Comparison of ENCODE assay signal across 13 cellular contexts in the genomic region with DNA sequence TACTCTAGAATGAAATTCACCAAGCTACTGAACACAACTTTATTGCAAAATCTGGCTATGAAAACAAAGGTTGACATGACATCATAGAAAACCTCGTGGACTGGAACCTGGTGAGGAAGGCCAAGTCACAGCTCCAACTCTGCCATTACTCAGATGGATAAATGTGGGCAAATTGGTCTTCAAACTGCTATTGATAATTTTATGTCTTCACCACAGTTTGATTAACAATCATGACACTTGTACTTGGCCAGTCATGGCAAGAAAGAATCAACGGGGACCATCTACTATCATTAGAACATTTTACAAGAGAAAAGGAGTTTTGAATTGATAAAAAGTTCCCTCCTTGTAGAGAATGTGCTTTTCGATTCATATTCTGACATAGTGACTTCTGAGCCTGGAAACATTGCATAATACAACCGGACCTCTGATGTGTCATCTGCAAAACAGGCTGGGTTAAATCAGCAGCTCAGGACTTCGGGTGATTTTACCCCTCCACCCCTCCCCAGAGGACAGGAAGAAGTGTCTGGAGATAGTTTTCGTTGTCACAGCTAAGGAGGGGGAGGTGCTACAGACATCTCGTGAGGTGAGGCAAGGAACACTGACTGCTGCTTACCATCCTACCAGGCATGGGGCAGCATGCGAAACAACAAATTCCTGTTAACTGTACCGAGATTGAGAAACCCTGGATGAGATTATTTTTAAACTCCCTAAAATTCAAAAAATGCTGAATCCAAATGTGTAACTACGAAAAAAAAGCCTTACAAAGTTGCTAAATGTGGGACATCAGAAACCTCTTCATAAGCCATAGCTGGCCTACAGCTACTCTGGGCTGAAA. TPM values are rescaled to one million over a fixed set of nuclear protein-coding genes. Genes with fewer than 3 reads are reported as not detected.
A peak's percentile ranks its signal among the peaks of the same experiment; 100 is the strongest.
DNase-seq lines count a peak whose midpoint lies in the region; ATAC-seq and TF ChIP-seq lines count a peak whose summit lies in the region.
"Had no signal": no experiment of that assay in that cellular context is flagged by ENCODE, and none has a peak within 500 bp of the region (broad histone marks: within the 10 kb centered on the region; RNA-seq: fewer than 3 reads in every experiment).

No MANE protein-coding gene starts in this region.

- no peak overlapping the region for H3K4me3 Mint-ChIP-seq in WTC11
- no peak overlapping the region for H3K4me3 Mint-ChIP-seq in nephron progenitor cell

- no peaks in the 10 kb centered on the region for H3K27me3 ChIP-seq in hepatocyte
- H3K27me3 ChIP-seq: Peyer's patch had no signal

- H3K9me3 Mint-ChIP-seq in WTC11 (no peaks in the 10 kb centered on the region), nephron progenitor cell (no peaks in the 10 kb centered on the region)

- H3K36me3 ChIP-seq in HEK293 (ENCODE audit: control insufficient read depth in 2 of 2, insufficient read depth in 1 of 2, low read length in 2 of 2) (no peaks in the 10 kb centered on the region), hepatocyte (replicated peaks; ENCODE audit: insufficient read depth, low read depth) (no peaks in the 10 kb centered on the region)
- H3K36me3 ChIP-seq: Peyer's patch had no signal

- no peaks in the 10 kb centered on the region for H3K9me2 ChIP-seq in hepatocyte (replicated peaks; ENCODE audit: insufficient read depth)

- CTCF ChIA-PET in HEK293 (lab: Yijun Ruan, JAX), result interaction anchor here (0.8 to 1.9 kb wide), 2 partner anchors 9 to 515 kb away, joined by 4 to 5 read pairs; no protein-coding TSS in a partner anchor
- CTCF ChIA-PET in WTC11 (lab: Charles Lee), result interaction anchor here (1.4 to 2.1 kb wide), 3 partner anchors 39 to 187 kb away, joined by 3 to 6 read pairs (median 6); no protein-coding TSS in a partner anchor

- H3K27me3 Mint-ChIP-seq in WTC11 (ENCODE audit: low read depth) (no peaks in the 10 kb centered on the region), nephron progenitor cell (ENCODE audit: low read depth, poor library complexity) (peaks cover 25% of the 10 kb centered on the region)

- peaks cover 9% of the 10 kb centered on the region for H3K79me2 ChIP-seq in hepatocyte

- no peaks in the 10 kb centered on the region for H4K20me1 ChIP-seq in hepatocyte (ENCODE audit: insufficient read depth, poor library complexity, severe bottlenecking)

- H3K4me2 ChIP-seq in hepatocyte, result peak overlapping the region; percentile 31

- DNase-seq in WTC11 (ENCODE audit: low spot score) (no peak), hepatocyte (ENCODE audit: low spot score) (peak; percentile 35), substantia nigra (lab: John Stamatoyannopoulos, UW) (no peak), NCI-H748 treated with DMSO at 0.1 percent for 48 hours (lab: John Stamatoyannopoulos, UW) (no peak), coronary artery (ENCODE audit: low spot score) (no peak), nephron progenitor cell (no peak)
- DNase-seq: activated T-cell treated with anti-CD3 and anti-CD28 coated beads, Interleukin-2, amount 50 U/mL, for 48 hours; central memory CD4-positive, alpha-beta T cell; NCI-H2029; Peyer's patch had no signal

- TF ChIP-seq CTCF in HEK293 (tag by site-specific recombination; IDR thresholded peaks at IDR 0.05) (no peak), WTC11 (IDR thresholded peaks at IDR 0.05) (no peak), hepatocyte (IDR thresholded peaks at IDR 0.05; ENCODE audit: poor library complexity) (no peak), coronary artery (IDR thresholded peaks at IDR 0.05) (no peak), nephron progenitor cell (IDR thresholded peaks at IDR 0.05) (no peak)

- H3K4me1 Mint-ChIP-seq in WTC11, result peaks cover 16% of the 10 kb centered on the region
- peaks cover 16% of the 10 kb centered on the region for H3K4me1 Mint-ChIP-seq in nephron progenitor cell

- no peak overlapping the region for H3K4me3 ChIP-seq in HEK293 (ENCODE audit: low read depth, low read length)
- H3K4me3 ChIP-seq in hepatocyte, result no peak overlapping the region
- H3K4me3 ChIP-seq in coronary artery, result no peak overlapping the region
- H3K4me3 ChIP-seq: Peyer's patch had no signal

- ATAC-seq in WTC11 (peak; percentile 56; the same call in 1 of the 2 replicates), GM21526 (IDR thresholded peaks at IDR 0.05; ENCODE audit: low FRiP score, unreplicated experiment) (no peak)

- POLR2A ChIA-PET in HEK293 (lab: Yijun Ruan, JAX) (interaction anchor here (1.7 kb wide), 1 partner anchor 9 kb away, joined by 5 read pairs; the partner anchor contains the start of gene L3MBTL4), WTC11 (lab: Charles Lee) (interaction anchor here (1.4 kb wide), 1 partner anchor 7 kb away, joined by 3 read pairs; no protein-coding TSS in a partner anchor)

- no peaks in the 10 kb centered on the region for H3K36me3 Mint-ChIP-seq in WTC11
- no peaks in the 10 kb centered on the region for H3K36me3 Mint-ChIP-seq in nephron progenitor cell (ENCODE audit: low read depth)

- 69% methylated on average over 10 of the region's 10 CpGs for WGBS in hepatocyte (ENCODE audit: low lambda C conversion rate, missing lambda C conversion rate)

- H3K9me3 ChIP-seq in HEK293 (ENCODE audit: control insufficient read depth, insufficient read depth, low read depth, low read length), result no peaks in the 10 kb centered on the region
- no peaks in the 10 kb centered on the region for H3K9me3 ChIP-seq in hepatocyte (ENCODE audit: low read depth)
- H3K9me3 ChIP-seq: Peyer's patch had no signal

- H3K27ac ChIP-seq in HEK293 (ENCODE audit: extremely low read depth, low read depth, low read length) (no peak overlapping the region), hepatocyte (peak overlapping the region; percentile 33), substantia nigra (ENCODE audit: low read depth, low read length, poor library complexity, severe bottlenecking) (peak overlapping the region; percentile 79), coronary artery (no peak overlapping the region)
- H3K27ac ChIP-seq: Peyer's patch, VCaP had no signal

- H3K4me1 ChIP-seq in HEK293 (ENCODE audit: control insufficient read depth, insufficient read depth, low read length), result 0 out of 2 replicates have a peak, but pooled peaks cover 2% of the 10 kb centered on the region
- peaks cover 11% of the 10 kb centered on the region for H3K4me1 ChIP-seq in hepatocyte (ENCODE audit: insufficient read depth)
- H3K4me1 ChIP-seq: Peyer's patch had no signal

- H2AFZ ChIP-seq in hepatocyte, result no peak overlapping the region

- H3K27ac Mint-ChIP-seq in WTC11 (no peak overlapping the region), nephron progenitor cell (no peak overlapping the region)

TF ChIP-seq in HEK293, 187 proteins besides CTCF, POLR2A, EP300 and RAD21 (continues in another document):
- no peak for TF ChIP-seq ZNF664 (tag by site-specific recombination; IDR thresholded peaks at IDR 0.05)
- TF ChIP-seq, protein P1, sequence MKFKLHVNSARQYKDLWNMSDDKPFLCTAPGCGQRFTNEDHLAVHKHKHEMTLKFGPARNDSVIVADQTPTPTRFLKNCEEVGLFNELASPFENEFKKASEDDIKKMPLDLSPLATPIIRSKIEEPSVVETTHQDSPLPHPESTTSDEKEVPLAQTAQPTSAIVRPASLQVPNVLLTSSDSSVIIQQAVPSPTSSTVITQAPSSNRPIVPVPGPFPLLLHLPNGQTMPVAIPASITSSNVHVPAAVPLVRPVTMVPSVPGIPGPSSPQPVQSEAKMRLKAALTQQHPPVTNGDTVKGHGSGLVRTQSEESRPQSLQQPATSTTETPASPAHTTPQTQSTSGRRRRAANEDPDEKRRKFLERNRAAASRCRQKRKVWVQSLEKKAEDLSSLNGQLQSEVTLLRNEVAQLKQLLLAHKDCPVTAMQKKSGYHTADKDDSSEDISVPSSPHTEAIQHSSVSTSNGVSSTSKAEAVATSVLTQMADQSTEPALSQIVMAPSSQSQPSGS (tag by site-specific recombination; IDR thresholded peaks at IDR 0.05; ENCODE audit: low read depth), result peak; percentile 49; the same call in 1 of the 2 replicates
- no peak for TF ChIP-seq ZFP69B (tag by site-specific recombination; IDR thresholded peaks at IDR 0.05)
- no peak for TF ChIP-seq ZNF121 (tag by site-specific recombination; IDR thresholded peaks at IDR 0.05)

TF ChIP-seq in WTC11, 78 proteins besides CTCF, POLR2A, EP300 and RAD21:
- TF ChIP-seq GABPB1 (CRISPR knock-in tag; IDR thresholded peaks at IDR 0.05) (peak; percentile 64), SP1 (CRISPR knock-in tag; conservative IDR thresholded peaks at IDR 0.05) (no peak)

RNA-seq across cellular contexts. Expression of gene L3MBTL4, which starts 8.4 kb away (rescaled TPM):
- 1.3 to 1.8 TPM (median 1.4 TPM) in 3 replicates for total RNA-seq in WTC11 (2021)
- total RNA-seq in hepatocyte, result 7.6 and 14.1 TPM in 2 replicates
- 4.1 and 4.8 TPM in 2 replicates for polyA plus RNA-seq in hepatocyte

Comparison
In these comparisons a context has a peak if more than half of its experiments do, and no peak if none do; other contexts are left out.
1. H3K27ac ChIP-seq: peak in hepatocyte (single experiment) and substantia nigra (single experiment); none in HEK293 (single experiment) and coronary artery (0 of 2).